In the genomic region with DNA sequence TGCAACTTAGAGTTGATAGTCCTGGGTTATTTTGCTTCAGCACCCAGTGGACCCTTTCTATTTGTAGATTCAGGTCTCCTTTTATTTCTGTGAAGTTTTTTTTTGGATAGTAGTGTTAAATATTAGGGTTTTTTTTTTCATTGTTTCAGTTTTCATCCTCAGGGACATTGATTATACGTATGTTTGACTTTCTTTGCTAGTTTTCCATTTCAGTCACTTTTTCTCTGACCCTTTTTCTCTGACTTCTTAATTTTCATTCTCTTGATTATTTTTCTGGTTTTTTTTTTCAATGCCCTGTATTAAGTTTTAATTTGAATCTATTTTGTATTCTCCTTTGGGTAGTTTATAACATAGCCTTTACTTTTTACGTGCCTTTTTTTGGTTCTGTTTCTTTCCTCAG, we compare ENCODE assay signal across 20 cellular contexts.
A peak's percentile ranks its signal among the peaks of the same experiment; 100 is the strongest.
DNase-seq lines count a peak whose midpoint lies in the region; ATAC-seq, FAIRE-seq and TF ChIP-seq lines count a peak whose summit lies in the region.
"Had no signal": no experiment of that assay in that cellular context is flagged by ENCODE, and none has a peak within 500 bp of the region (broad histone marks: within the 10 kb centered on the region; RNA-seq: fewer than 3 reads in every experiment).

No MANE protein-coding gene starts in this region.

- peaks cover 18% of the 10 kb centered on the region for H3K9me3 ChIP-seq in HepG2 (ENCODE audit: low read length)
- peaks cover 0 to 5% (median 0%) of the 10 kb centered on the region in 4 donors for H3K9me3 ChIP-seq in right lobe of liver

- intact Hi-C loops in HepG2 (cut with micrococcal nuclease; ENCODE audit: unreplicated experiment) (no loop called here), right lobe of liver (cut with DNase I) (no loop called here)

- H3K4me2 ChIP-seq in HepG2 (ENCODE audit: low read depth, low read length) = no peak overlapping the region

- H3K27ac ChIP-seq in HepG2 (ENCODE audit: extremely low read length, insufficient read depth, low read length) (no peak overlapping the region), right lobe of liver (no peak overlapping the region)
- H3K27ac ChIP-seq: GM23248 had no signal

- no peak overlapping the region for H3K9ac ChIP-seq in HepG2 (ENCODE audit: insufficient read depth, low read depth, low read length)
- H3K9ac ChIP-seq: GM23248 had no signal

- FAIRE-seq in HepG2 (lab: Jason Lieb, UNC) = no peak
- peak; percentile 68 for FAIRE-seq in G401.6 (lab: Jason Lieb, UNC)
- peak; percentile 49 for FAIRE-seq in TTC549 (lab: Jason Lieb, UNC)
- FAIRE-seq: GM12892, GM19239 had no signal

- in situ Hi-C loops in HepG2 (cut with HindIII; ENCODE audit: extremely low pct_ligation_motif_present, low pct_unique_long_range_greater_than_20kb) = no loop called here

- DNase-seq in HepG2 (ENCODE audit: low spot score) (no peak), right lobe of liver (no peak), NCI-H1105 (lab: John Stamatoyannopoulos, UW) (no peak), NCI-H226 (no peak)
- DNase-seq: 8988T; C1 segment of cervical spinal cord; Calu3; CD4-positive, alpha-beta memory T cell; COR-L47; DMS53; DMS79 treated with DMSO at 0.1 percent for 48 hours; GM23248; H9; HFFc6 had no signal

- BruUV-seq in HepG2 (replicated peaks; lab: Mats Ljungman, UMichigan) = no TSS peak

- TF ChIP-seq EP300 in HepG2 (IDR thresholded peaks at IDR 0.05; ENCODE audit: low read depth in 2 of 2, low read length in 2 of 2) (no peak), HepG2 (CRISPR knock-in tag; IDR thresholded peaks at IDR 0.05; ENCODE audit: borderline replicate concordance) (no peak)

- no peaks in the 10 kb centered on the region for H3K4me1 ChIP-seq in HepG2 (ENCODE audit: insufficient read depth, low read length)
- H3K4me1 ChIP-seq in right lobe of liver = no peaks in the 10 kb centered on the region

- ATAC-seq in HepG2 (no peak), right lobe of liver (no peak), GM18519 (IDR thresholded peaks at IDR 0.05; ENCODE audit: low FRiP score, unreplicated experiment) (no peak)
- ATAC-seq: HCT116 had no signal

- TF ChIP-seq CTCF in HepG2 (CRISPR knock-in tag; IDR thresholded peaks at IDR 0.05) = no peak
- no peak for TF ChIP-seq CTCF in right lobe of liver (IDR thresholded peaks at IDR 0.05)

- no peaks in the 10 kb centered on the region; the same call in 1 of the 2 replicates for H4K20me1 ChIP-seq in HepG2 (ENCODE audit: insufficient read depth, low read length)

- TF ChIP-seq RAD21 in HepG2 (CRISPR knock-in tag; IDR thresholded peaks at IDR 0.05) = no peak

- H3K36me3 ChIP-seq in HepG2 (replicated peaks in 1 of 2; ENCODE audit: control insufficient read depth in 1 of 2, insufficient read depth in 2 of 2, low read length in 2 of 2) = peaks cover 7 to 45% of the 10 kb centered on the region in 2 experiments
- no peaks in the 10 kb centered on the region for H3K36me3 ChIP-seq in right lobe of liver

- POLR2A ChIA-PET in HepG2 (lab: Yijun Ruan, JAX) = no interaction called here

- CTCF ChIA-PET in HepG2 (lab: Yijun Ruan, JAX; ENCODE audit: low intra/inter-chr PET ratio, low total read pairs) = no interaction called here

- no peak overlapping the region for H3K4me3 ChIP-seq in HepG2 (replicated peaks in 1 of 3; ENCODE audit: insufficient read depth in 1 of 3, low read depth in 2 of 3, low read length in 3 of 3)
- no peak overlapping the region for H3K4me3 ChIP-seq in right lobe of liver
- H3K4me3 ChIP-seq: GM23248 had no signal

- WGBS in HepG2 (ENCODE audit: low lambda C conversion rate) = 97% methylated on average over 2 of the region's 2 CpGs
- 92% methylated on average over 2 of the region's 2 CpGs for WGBS in right lobe of liver (ENCODE audit: insufficient coverage, low coverage, low lambda C conversion rate, missing lambda C conversion rate)

- H2AFZ ChIP-seq in HepG2 (ENCODE audit: low read length) = no peak overlapping the region
- H2AFZ ChIP-seq: GM23248 had no signal

- TF ChIP-seq POLR2A in HepG2 (IDR thresholded peaks at IDR 0.05; ENCODE audit: insufficient read depth in 1 of 2, low read depth in 2 of 2, low read length in 2 of 2) = no peak
- TF ChIP-seq POLR2A in right lobe of liver (IDR thresholded peaks at IDR 0.05) = no peak

- H3K79me2 ChIP-seq in HepG2 (ENCODE audit: insufficient read depth, low read length) = no peaks in the 10 kb centered on the region

- H3K27me3 ChIP-seq in HepG2 (ENCODE audit: control insufficient read depth in 1 of 2, insufficient read depth in 2 of 2, low read length in 2 of 2) = no peaks in the 10 kb centered on the region
- no peaks in the 10 kb centered on the region for H3K27me3 ChIP-seq in right lobe of liver

TF ChIP-seq in HepG2, 621 proteins besides CTCF, POLR2A, EP300 and RAD21 (continues in another document):
- TF ChIP-seq BHLHE40 (IDR thresholded peaks at IDR 0.05; ENCODE audit: low read length) (no peak), ZBTB40 (IDR thresholded peaks at IDR 0.05) (0 out of 2 replicates have a peak, but pooled peaks have one; percentile 2), ZBTB40 (CRISPR knock-in tag; IDR thresholded peaks at IDR 0.05) (no peak), FOXA3 (CRISPR knock-in tag; IDR thresholded peaks at IDR 0.05) (no peak)
